In genomic region chr19:45884682-45885555, GRCh38 we compare ENCODE assay signal across 1 cellular context.
TF ChIP-seq lines count a peak whose summit lies in the region.

No MANE protein-coding gene starts in this region.

TF ChIP-seq in HepG2, 621 proteins besides CTCF, POLR2A, EP300 and RAD21 (continued from another document and continues in another):
- TF ChIP-seq HNF1A (IDR thresholded peaks at IDR 0.05; ENCODE audit: low read depth) (no peak), HNF1A (CRISPR knock-in tag; IDR thresholded peaks at IDR 0.05; ENCODE audit: borderline replicate concordance) (peak; percentile 10; the same call in 1 of the 2 replicates), ZNF430 (CRISPR knock-in tag; IDR thresholded peaks at IDR 0.05) (no peak), ZNF747 (CRISPR knock-in tag; IDR thresholded peaks at IDR 0.05; ENCODE audit: borderline replicate concordance) (no peak), HMG20B (CRISPR knock-in tag; conservative IDR thresholded peaks at IDR 0.05) (no peak), ZNF235 (CRISPR knock-in tag; IDR thresholded peaks at IDR 0.05; ENCODE audit: borderline replicate concordance) (no peak), DNMT3B (CRISPR knock-in tag; conservative IDR thresholded peaks at IDR 0.05) (no peak), BCLAF1 (IDR thresholded peaks at IDR 0.05) (no peak), AHR (CRISPR knock-in tag; IDR thresholded peaks at IDR 0.05) (no peak), AKAP8 (CRISPR knock-in tag; IDR thresholded peaks at IDR 0.05) (no peak; the same call in 1 of the 2 replicates), THAP7 (CRISPR knock-in tag; IDR thresholded peaks at IDR 0.05) (no peak), ATAD3A (CRISPR knock-in tag; IDR thresholded peaks at IDR 0.05) (no peak), ZNF225 (CRISPR knock-in tag; IDR thresholded peaks at IDR 0.05) (no peak), NPAS2 (CRISPR knock-in tag; IDR thresholded peaks at IDR 0.05; ENCODE audit: borderline replicate concordance) (no peak), PRDM15 (CRISPR knock-in tag; IDR thresholded peaks at IDR 0.05) (no peak), TCF7 (IDR thresholded peaks at IDR 0.05; ENCODE audit: low read depth) (no peak), ZXDC (CRISPR knock-in tag; IDR thresholded peaks at IDR 0.05) (no peak), SAP130 (CRISPR knock-in tag; IDR thresholded peaks at IDR 0.05; ENCODE audit: low read depth) (peak; percentile 45), ZNF441 (CRISPR knock-in tag; IDR thresholded peaks at IDR 0.05; ENCODE audit: borderline replicate concordance) (0 out of 2 replicates have a peak, but pooled peaks have one; percentile 1), SNAPC2 (CRISPR knock-in tag; IDR thresholded peaks at IDR 0.05) (no peak), RFXANK (CRISPR knock-in tag; IDR thresholded peaks at IDR 0.05) (no peak), ZC3H13 (CRISPR knock-in tag; IDR thresholded peaks at IDR 0.05) (peak; percentile 90), ZHX2 (IDR thresholded peaks at IDR 0.05; ENCODE audit: low read depth) (no peak), ZHX2 (CRISPR knock-in tag; IDR thresholded peaks at IDR 0.05; ENCODE audit: borderline replicate concordance) (no peak), ZNF276 (CRISPR knock-in tag; IDR thresholded peaks at IDR 0.05; ENCODE audit: low read depth) (no peak), MYNN (CRISPR knock-in tag; IDR thresholded peaks at IDR 0.05; ENCODE audit: low read depth) (no peak), HBP1 (CRISPR knock-in tag; IDR thresholded peaks at IDR 0.05; ENCODE audit: low read depth) (no peak), CBX5 (CRISPR knock-in tag; IDR thresholded peaks at IDR 0.05; ENCODE audit: borderline replicate concordance) (no peak), ZNF788 (CRISPR knock-in tag; IDR thresholded peaks at IDR 0.05; ENCODE audit: borderline replicate concordance) (no peak; the same call in 1 of the 2 replicates), ZNF138 (CRISPR knock-in tag; IDR thresholded peaks at IDR 0.05; ENCODE audit: low read depth) (no peak), SNAI1 (CRISPR knock-in tag; IDR thresholded peaks at IDR 0.05; ENCODE audit: borderline replicate concordance) (no peak), CENPX (CRISPR knock-in tag; IDR thresholded peaks at IDR 0.05) (no peak), ATM (IDR thresholded peaks at IDR 0.05; ENCODE audit: borderline replicate concordance) (no peak), MIER3 (CRISPR knock-in tag; IDR thresholded peaks at IDR 0.05; ENCODE audit: borderline replicate concordance) (no peak), ZNF775 (CRISPR knock-in tag; IDR thresholded peaks at IDR 0.05; ENCODE audit: borderline replicate concordance) (no peak), TOE1 (CRISPR knock-in tag; IDR thresholded peaks at IDR 0.05) (no peak)
